In genomic region chr11:18723991-18724390, GRCh38 we compare ENCODE assay signal across 20 cellular contexts. TPM values are rescaled to one million over a fixed set of nuclear protein-coding genes. Genes with fewer than 3 reads are reported as not detected.
DNase-seq lines count a peak whose midpoint lies in the region; ATAC-seq, FAIRE-seq and TF ChIP-seq lines count a peak whose summit lies in the region.
"Had no signal": no experiment of that assay in that cellular context is flagged by ENCODE, and none has a peak within 500 bp of the region (broad histone marks: within the 10 kb centered on the region; RNA-seq: fewer than 3 reads in every experiment).

No MANE protein-coding gene starts in this region.

- no peak overlapping the region for H2BK20ac ChIP-seq in IMR-90 (ENCODE audit: low read depth, low read length)

- H4K8ac ChIP-seq in IMR-90 (ENCODE audit: low read depth in 2 of 2, low read length in 2 of 2): no peak overlapping the region

- intact Hi-C loops in IMR-90 (cut with micrococcal nuclease) (no loop called here), right cardiac atrium (cut with DNase I) (no loop called here), esophagus squamous epithelium (cut with DNase I) (loop anchor here (10.0 kb wide), 1 partner anchor 179 kb away; no protein-coding TSS in a partner anchor)

- H3K9me1 ChIP-seq in IMR-90 (ENCODE audit: insufficient read depth, low read length): no peaks in the 10 kb centered on the region

- H3K23ac ChIP-seq in IMR-90 (ENCODE audit: low read depth, low read length): peak overlapping the region; percentile 48; the same call in 1 of the 2 replicates

- H2AFZ ChIP-seq in IMR-90 (replicated peaks; ENCODE audit: low read length, poor library complexity): no peak overlapping the region
- H2AFZ ChIP-seq: GM23248 had no signal

- no peak overlapping the region for H4K5ac ChIP-seq in IMR-90 (ENCODE audit: low read depth, low read length)

- no peak for ATAC-seq in IMR-90 (ENCODE audit: low read depth)
- no peak for ATAC-seq in right cardiac atrium
- no peak for ATAC-seq in HG03280 (IDR thresholded peaks at IDR 0.05; ENCODE audit: unreplicated experiment)
- ATAC-seq: activated naive CD8-positive, alpha-beta T cell treated with anti-CD3 and anti-CD28 coated beads, Interleukin-2, amount 50 U/mL, for 24 hours; stimulated activated naive CD8-positive, alpha-beta T cell treated with anti-CD3 and anti-CD28 coated beads, Interleukin-15, amount 100 ng/mL, for 72 hours had no signal

- H2AK5ac ChIP-seq in IMR-90 (ENCODE audit: low read depth, low read length): no peak overlapping the region

- H3K9ac ChIP-seq in IMR-90 (ENCODE audit: low read depth, low read length): no peak overlapping the region
- H3K9ac ChIP-seq: GM23248 had no signal

- H2BK15ac ChIP-seq in IMR-90 (ENCODE audit: low read depth, low read length): no peak overlapping the region

- no peak overlapping the region for H4K91ac ChIP-seq in IMR-90 (ENCODE audit: insufficient read depth, low read depth, low read length)

- H3K27me3 ChIP-seq in IMR-90 (ENCODE audit: control insufficient read depth, insufficient read depth, low read length): peaks cover 8% of the 10 kb centered on the region; the same call in 1 of the 2 replicates
- no peaks in the 10 kb centered on the region for H3K27me3 ChIP-seq in right cardiac atrium (ENCODE audit: control insufficient read depth, insufficient read depth)
- no peaks in the 10 kb centered on the region for H3K27me3 ChIP-seq in esophagus squamous epithelium

- H3K79me1 ChIP-seq in IMR-90 (ENCODE audit: low read depth in 1 of 2, low read length in 2 of 2): no peaks in the 10 kb centered on the region

- no peak for TF ChIP-seq RAD21 in IMR-90 (IDR thresholded peaks at IDR 0.05; ENCODE audit: low read length)

- H3K4me3 ChIP-seq in IMR-90 (ENCODE audit: insufficient read depth, low read depth, low read length) (no peak overlapping the region), right cardiac atrium (ENCODE audit: low read length) (no peak overlapping the region), esophagus squamous epithelium (no peak overlapping the region)
- H3K4me3 ChIP-seq: GM23248 had no signal

- H3K36me3 ChIP-seq in IMR-90 (ENCODE audit: control insufficient read depth, insufficient read depth, low read length): no peaks in the 10 kb centered on the region
- H3K36me3 ChIP-seq in esophagus squamous epithelium: no peaks in the 10 kb centered on the region

- POLR2A ChIA-PET in IMR-90 (lab: Charles Lee; ENCODE audit: unreplicated experiment): no interaction called here

- H2BK120ac ChIP-seq in IMR-90 (ENCODE audit: low read depth, low read length): no peak overlapping the region

- CTCF ChIA-PET in IMR-90 (lab: Yijun Ruan, JAX): interaction anchor here (0.5 kb wide), 1 partner anchor 408 kb away, joined by 4 read pairs; no protein-coding TSS in a partner anchor

- no peak overlapping the region for H3K27ac ChIP-seq in IMR-90 (ENCODE audit: insufficient read depth, low read length)
- no peak overlapping the region for H3K27ac ChIP-seq in right cardiac atrium (ENCODE audit: low read length)
- no peak overlapping the region for H3K27ac ChIP-seq in esophagus squamous epithelium
- H3K27ac ChIP-seq: GM23248 had no signal

- H4K20me1 ChIP-seq in IMR-90 (ENCODE audit: insufficient read depth, low read length): no peaks in the 10 kb centered on the region

- H3K4me1 ChIP-seq in IMR-90 (ENCODE audit: control insufficient read depth, insufficient read depth, low read length): no peaks in the 10 kb centered on the region
- H3K4me1 ChIP-seq in right cardiac atrium (ENCODE audit: control insufficient read depth, insufficient read depth, low read length): peaks cover 3% of the 10 kb centered on the region
- peaks cover 4 to 29% (median 17%) of the 10 kb centered on the region in 3 donors for H3K4me1 ChIP-seq in esophagus squamous epithelium

- no TSS peak for BruUV-seq in IMR-90 (replicated peaks; lab: Mats Ljungman, UMichigan)

- H3K18ac ChIP-seq in IMR-90 (ENCODE audit: low read depth, low read length): no peak overlapping the region

- dilution Hi-C loops in IMR-90 (cut with HindIII; ENCODE audit: low sequenced_read_pairs, unreplicated experiment): no loop called here

- peak; percentile 65 for FAIRE-seq in islet of Langerhans (lab: Jason Lieb, UNC)
- FAIRE-seq: bronchial epithelial cell, endothelial cell of umbilical vein, HTR-8/SVneo had no signal

- no peak overlapping the region for H3K4me2 ChIP-seq in IMR-90 (ENCODE audit: low read depth, low read length)

- in situ Hi-C loops in IMR-90 (cut with MboI; ENCODE audit: low sequenced_read_pairs): no loop called here

- H2BK5ac ChIP-seq in IMR-90 (ENCODE audit: low read depth, low read length, poor library complexity, severe bottlenecking): no peak overlapping the region

- no peak overlapping the region for H3K56ac ChIP-seq in IMR-90 (ENCODE audit: extremely low read depth, insufficient read depth, low read length)

- H3K9me3 ChIP-seq in IMR-90 (ENCODE audit: control insufficient read depth, insufficient read depth, low read length) (no peaks in the 10 kb centered on the region), right cardiac atrium (ENCODE audit: control insufficient read depth, low read length) (no peaks in the 10 kb centered on the region), esophagus squamous epithelium (no peaks in the 10 kb centered on the region)
- H3K9me3 ChIP-seq: Caco-2 had no signal

- DNase-seq in DMS153 (lab: John Stamatoyannopoulos, UW) (peak; percentile 43), IMR-90 (no peak), NCI-H774 (lab: John Stamatoyannopoulos, UW) (peak; percentile 30), right cardiac atrium (no peak), esophagus squamous epithelium (lab: John Stamatoyannopoulos, UW) (no peak)
- DNase-seq in activated CD8-positive, alpha-beta memory T cell treated with anti-CD3 and anti-CD28 coated beads, Interleukin-2, amount 50 U/mL, for 48 hours: no peak
- DNase-seq: activated CD4-positive, alpha-beta T cell treated with anti-CD3 and anti-CD28 coated beads for 1 hour; activated naive CD8-positive, alpha-beta T cell treated with anti-CD3 and anti-CD28 coated beads, Interleukin-2, amount 50 U/mL, for 24 hours; Caco-2; GM23248; naive B cell; stimulated activated naive CD8-positive, alpha-beta T cell treated with anti-CD3 and anti-CD28 coated beads, Interleukin-15, amount 100 ng/mL, for 72 hours; T1000 had no signal

- TF ChIP-seq CTCF in IMR-90 (conservative IDR thresholded peaks at IDR 0.05; ENCODE audit: low read depth, low read length) (no peak), esophagus squamous epithelium (IDR thresholded peaks at IDR 0.05) (no peak)

- no CpG with 5 or more reads among the region's 7 CpGs for WGBS in IMR-90 (ENCODE audit: extremely low coverage in 2 of 2, insufficient read length in 1 of 2), 2 experiments
- 55% methylated on average over 7 of the region's 7 CpGs for WGBS in right cardiac atrium
- WGBS in esophagus squamous epithelium, 2 donors: 42 to 68% methylated on average over 4 to 7 of the region's 7 CpGs

- H2AK9ac ChIP-seq in IMR-90 (replicated peaks; ENCODE audit: low read depth, low read length, poor library complexity): no peak overlapping the region

- no peak for TF ChIP-seq POLR2A in IMR-90 (IDR thresholded peaks at IDR 0.05; ENCODE audit: low read depth, low read length)
- TF ChIP-seq POLR2A in esophagus squamous epithelium (IDR thresholded peaks at IDR 0.05): no peak

- no peak overlapping the region for H3K4ac ChIP-seq in IMR-90 (ENCODE audit: low read depth, low read length)

- no peak overlapping the region for H3K14ac ChIP-seq in IMR-90 (replicated peaks; ENCODE audit: low read depth, low read length)

TF ChIP-seq in IMR-90, 13 proteins besides CTCF, POLR2A, EP300 and RAD21 (continues in another document):
- TF ChIP-seq RFX5 (IDR thresholded peaks at IDR 0.05; ENCODE audit: low read depth, low read length) (no peak), ELK1 (IDR thresholded peaks at IDR 0.05; ENCODE audit: borderline replicate concordance, low read depth, low read length) (no peak), RCOR1 (IDR thresholded peaks at IDR 0.05; ENCODE audit: insufficient replicate concordance, low read length) (no peak), MAZ (IDR thresholded peaks at IDR 0.05; ENCODE audit: borderline replicate concordance, low read depth, low read length) (no peak), MAFK (IDR thresholded peaks at IDR 0.05; ENCODE audit: low read depth, low read length) (no peak), BHLHE40 (IDR thresholded peaks at IDR 0.05; ENCODE audit: low read depth, low read length) (no peak), SMC3 (IDR thresholded peaks at IDR 0.05; ENCODE audit: low read depth, low read length) (no peak), NFE2L2 (IDR thresholded peaks at IDR 0.05; ENCODE audit: low read depth, low read length) (no peak), USF2 (IDR thresholded peaks at IDR 0.05; ENCODE audit: low read depth, low read length) (no peak)

RNA-seq across cellular contexts. Expression of gene IGSF22, which starts 2.0 kb away (rescaled TPM):
- total RNA-seq in IMR-90 (2012; rRNA removed): not detected in 2 replicates
- not detected in 2 replicates for polyA plus RNA-seq in IMR-90 (2012; rRNA removed)
- polyA plus RNA-seq in IMR-90 (2012; cell fraction: cytosol; rRNA removed): not detected in 2 replicates
- not detected in 2 replicates for polyA plus RNA-seq in IMR-90 (2012; cell fraction: nucleus; rRNA removed; ENCODE audit: low replicate concordance)
- total RNA-seq in right cardiac atrium: 1 to 10 TPM; 1.0 to 1.3 (median 1.1) TPM
- 0.66 TPM for polyA plus RNA-seq in right cardiac atrium
- under 1 TPM in 1 of 4 donors, not detected in 3; under 0.01 TPM for total RNA-seq in esophagus squamous epithelium
- total RNA-seq: Caco-2, endothelial cell of umbilical vein, G401, GM23248, RPMI7951 had no signal
- polyA plus RNA-seq: endothelial cell of umbilical vein, GM23248 had no signal

RNA-seq across cellular contexts. Expression of gene TMEM86A, which starts 25.4 kb away (rescaled TPM):
- 0.28 and 0.36 TPM in 2 replicates for total RNA-seq in IMR-90 (2012; rRNA removed)
- polyA plus RNA-seq in IMR-90 (2012; rRNA removed): 0.30 and 0.31 TPM in 2 replicates
- polyA plus RNA-seq in IMR-90 (2012; cell fraction: cytosol; rRNA removed): 0.41 and 0.45 TPM in 2 replicates
- 0.29 and 0.30 TPM in 2 replicates for polyA plus RNA-seq in IMR-90 (2012; cell fraction: nucleus; rRNA removed; ENCODE audit: low replicate concordance)
- 1 to 10 TPM; 4.6 to 6.8 (median 5.1) TPM for total RNA-seq in right cardiac atrium
- 3.6 TPM for polyA plus RNA-seq in right cardiac atrium
- 1 to 10 TPM in 3 of 4 donors, under 1 TPM in 1; 0.97 to 4.8 (median 1.5) TPM for total RNA-seq in esophagus squamous epithelium

Comparison
In these comparisons a context has a peak if more than half of its experiments do, and no peak if none do; other contexts are left out.
1. DNase-seq: peak in DMS153 (single experiment) and NCI-H774 (single experiment); none in IMR-90 (single experiment), activated CD8-positive, alpha-beta memory T cell treated with anti-CD3 and anti-CD28 coated beads, Interleukin-2, amount 50 U/mL, for 48 hours (single experiment), right cardiac atrium (0 of 3) and esophagus squamous epithelium (single experiment).